1 cellular context compared by ENCODE assay signal in the genomic region with DNA sequence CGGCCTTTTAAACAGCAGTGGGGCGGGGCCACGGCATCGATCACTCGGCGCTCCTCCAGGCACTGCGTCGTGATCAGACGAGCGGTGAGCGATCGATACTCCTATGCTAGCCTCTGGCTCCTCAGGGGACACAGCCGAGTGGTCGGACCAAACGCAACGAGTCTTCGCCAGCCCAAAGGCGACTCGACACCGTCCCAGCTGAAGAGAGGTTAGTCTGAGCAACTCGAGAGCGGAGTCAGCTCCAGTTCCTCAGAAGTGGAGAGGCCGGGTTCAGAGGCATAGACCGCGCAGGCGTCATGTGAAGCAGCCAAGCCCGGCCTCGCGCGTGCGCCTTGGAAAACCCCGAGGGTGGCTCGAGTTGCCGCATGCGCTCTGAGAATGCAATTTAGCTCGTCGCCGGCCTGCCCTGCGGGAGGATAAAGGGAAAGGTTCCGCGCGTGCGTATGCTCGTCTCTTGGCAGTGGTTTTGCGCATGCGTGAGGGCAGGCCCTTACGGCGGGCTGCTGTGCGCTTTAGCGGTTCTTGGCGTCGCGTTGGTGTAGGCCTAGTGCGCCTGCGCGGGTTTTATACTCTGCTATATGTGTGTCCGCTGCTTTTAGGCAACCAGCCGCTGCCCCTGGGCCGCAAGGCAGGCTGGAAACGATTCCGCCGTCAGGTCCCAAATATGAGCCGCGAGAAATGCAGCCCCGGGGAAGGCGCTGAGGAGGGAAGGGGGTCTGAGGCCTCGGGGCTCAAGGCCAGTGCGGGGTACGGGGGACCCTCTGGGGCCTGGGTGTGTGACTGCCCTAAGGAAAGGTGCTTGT.
TF ChIP-seq lines count a peak whose summit lies in the region.

A gene (plus strand): TSS at position 98 of the 803 bp plus-strand sequence. CDS start 6,598 bp downstream, outside the sequence.

TF ChIP-seq in K562, 482 proteins besides CTCF, POLR2A, EP300 and RAD21 (continued from another document and continues in another):
- TF ChIP-seq, protein P1, sequence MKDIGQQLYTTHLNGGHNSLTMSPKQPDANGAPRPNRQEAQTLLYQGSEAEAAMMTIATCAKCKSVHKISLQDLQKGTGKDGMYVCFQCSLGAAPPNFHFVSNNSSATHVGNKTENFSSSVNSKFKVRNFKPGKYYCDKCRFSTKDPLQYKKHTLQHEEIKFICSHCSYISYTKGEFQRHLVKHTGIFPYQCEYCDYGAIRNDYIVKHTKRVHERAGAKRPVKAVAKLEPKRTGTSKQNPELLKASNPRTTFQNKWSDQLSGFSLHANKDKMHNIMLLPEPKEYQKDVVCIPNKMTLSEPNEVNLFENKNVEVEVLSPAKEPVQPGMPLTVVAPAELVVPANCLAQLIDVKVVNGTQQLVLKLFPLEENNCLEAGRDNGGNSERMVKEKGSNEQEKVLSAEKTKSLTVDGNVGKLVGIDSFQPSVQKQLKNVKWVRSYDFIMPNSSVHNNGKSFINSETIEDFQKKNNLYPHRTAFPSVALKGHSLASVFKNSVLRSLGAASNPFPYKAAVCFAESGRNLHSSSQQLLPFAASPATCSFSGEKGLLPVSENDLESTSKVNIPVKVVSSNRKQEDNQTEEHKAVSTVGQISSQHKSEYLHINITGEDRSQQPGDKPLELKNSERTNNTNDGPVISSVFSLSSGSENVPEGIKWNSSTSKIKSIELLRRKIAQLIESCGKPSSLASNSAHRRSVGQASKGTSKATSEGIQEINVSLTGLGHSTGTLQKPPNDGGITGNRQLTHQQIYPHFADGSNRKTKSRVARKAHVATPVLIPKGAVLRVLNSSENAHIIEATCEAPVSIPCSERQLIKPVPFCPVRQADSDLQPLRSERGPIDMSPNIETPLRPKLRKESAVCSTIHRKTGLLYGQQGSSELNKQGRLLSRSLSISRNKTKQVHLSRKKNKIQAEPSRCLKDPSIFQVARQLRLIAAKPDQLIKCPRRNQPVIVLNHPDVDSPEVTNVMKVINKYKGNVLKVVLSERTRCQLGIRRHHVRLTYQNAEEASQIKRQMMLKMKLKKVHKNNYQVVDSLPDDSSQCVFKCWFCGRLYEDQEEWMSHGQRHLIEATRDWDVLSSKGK (CRISPR knock-in tag; IDR thresholded peaks at IDR 0.05) = 0 out of 2 replicates have a peak, but pooled peaks have one; percentile 11
- TF ChIP-seq BCOR (IDR thresholded peaks at IDR 0.05) (no peak; the same call in 1 of the 2 replicates), SRSF1 (IDR thresholded peaks at IDR 0.05; ENCODE audit: low read depth, low read length) (no peak), ZFPM2 (CRISPR knock-in tag; IDR thresholded peaks at IDR 0.05) (no peak), MBD2 (IDR thresholded peaks at IDR 0.05; ENCODE audit: borderline replicate concordance, low read depth) (no peak), HDAC8 (tag; IDR thresholded peaks at IDR 0.05) (no peak), ZSCAN32 (CRISPR knock-in tag; IDR thresholded peaks at IDR 0.05) (no peak), POLR2H (tag; IDR thresholded peaks at IDR 0.05; ENCODE audit: low read depth) (peak; percentile 66), RBM15 (IDR thresholded peaks at IDR 0.05; ENCODE audit: insufficient read depth, low read length) (no peak), ZNF197 (CRISPR knock-in tag; IDR thresholded peaks at IDR 0.05; ENCODE audit: low read depth) (no peak), NEUROD1 (IDR thresholded peaks at IDR 0.05; ENCODE audit: borderline replicate concordance, low read depth, low read length, partially characterized antibody) (peak; percentile 35), ESRRA (IDR thresholded peaks at IDR 0.05; ENCODE audit: borderline replicate concordance, low read depth) (peak; percentile 43; the same call in 1 of the 2 replicates), ZNF583 (CRISPR knock-in tag; IDR thresholded peaks at IDR 0.05) (no peak), ZNF217 (CRISPR knock-in tag; IDR thresholded peaks at IDR 0.05) (no peak), HIVEP1 (CRISPR knock-in tag; IDR thresholded peaks at IDR 0.05) (no peak), HDGF (IDR thresholded peaks at IDR 0.05) (no peak), ZNF444 (CRISPR knock-in tag; IDR thresholded peaks at IDR 0.05) (no peak), SREBF1 (IDR thresholded peaks at IDR 0.05; ENCODE audit: borderline replicate concordance, low read depth, low read length) (0 out of 2 replicates have a peak, but pooled peaks have one; percentile 16), XRCC4 (IDR thresholded peaks at IDR 0.05; ENCODE audit: extremely low read depth, insufficient read depth, insufficient read length) (no peak), ZNF507 (tag; conservative IDR thresholded peaks at IDR 0.05) (no peak), SMAD2 (IDR thresholded peaks at IDR 0.05; ENCODE audit: low read depth, low read length) (no peak), NFATC3 (IDR thresholded peaks at IDR 0.05) (no peak), HDAC2 (IDR thresholded peaks at IDR 0.05) (no peak)
- TF ChIP-seq, protein P2, sequence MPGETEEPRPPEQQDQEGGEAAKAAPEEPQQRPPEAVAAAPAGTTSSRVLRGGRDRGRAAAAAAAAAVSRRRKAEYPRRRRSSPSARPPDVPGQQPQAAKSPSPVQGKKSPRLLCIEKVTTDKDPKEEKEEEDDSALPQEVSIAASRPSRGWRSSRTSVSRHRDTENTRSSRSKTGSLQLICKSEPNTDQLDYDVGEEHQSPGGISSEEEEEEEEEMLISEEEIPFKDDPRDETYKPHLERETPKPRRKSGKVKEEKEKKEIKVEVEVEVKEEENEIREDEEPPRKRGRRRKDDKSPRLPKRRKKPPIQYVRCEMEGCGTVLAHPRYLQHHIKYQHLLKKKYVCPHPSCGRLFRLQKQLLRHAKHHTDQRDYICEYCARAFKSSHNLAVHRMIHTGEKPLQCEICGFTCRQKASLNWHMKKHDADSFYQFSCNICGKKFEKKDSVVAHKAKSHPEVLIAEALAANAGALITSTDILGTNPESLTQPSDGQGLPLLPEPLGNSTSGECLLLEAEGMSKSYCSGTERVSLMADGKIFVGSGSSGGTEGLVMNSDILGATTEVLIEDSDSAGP (CRISPR knock-in tag; IDR thresholded peaks at IDR 0.05) = no peak
- TF ChIP-seq, protein P3, sequence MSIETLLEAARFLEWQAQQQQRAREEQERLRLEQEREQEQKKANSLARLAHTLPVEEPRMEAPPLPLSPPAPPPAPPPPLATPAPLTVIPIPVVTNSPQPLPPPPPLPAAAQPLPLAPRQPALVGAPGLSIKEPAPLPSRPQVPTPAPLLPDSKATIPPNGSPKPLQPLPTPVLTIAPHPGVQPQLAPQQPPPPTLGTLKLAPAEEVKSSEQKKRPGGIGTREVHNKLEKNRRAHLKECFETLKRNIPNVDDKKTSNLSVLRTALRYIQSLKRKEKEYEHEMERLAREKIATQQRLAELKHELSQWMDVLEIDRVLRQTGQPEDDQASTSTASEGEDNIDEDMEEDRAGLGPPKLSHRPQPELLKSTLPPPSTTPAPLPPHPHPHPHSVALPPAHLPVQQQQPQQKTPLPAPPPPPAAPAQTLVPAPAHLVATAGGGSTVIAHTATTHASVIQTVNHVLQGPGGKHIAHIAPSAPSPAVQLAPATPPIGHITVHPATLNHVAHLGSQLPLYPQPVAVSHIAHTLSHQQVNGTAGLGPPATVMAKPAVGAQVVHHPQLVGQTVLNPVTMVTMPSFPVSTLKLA (conservative IDR thresholded peaks at IDR 0.05) = peak; percentile 68 to 82
- TF ChIP-seq, protein P4, sequence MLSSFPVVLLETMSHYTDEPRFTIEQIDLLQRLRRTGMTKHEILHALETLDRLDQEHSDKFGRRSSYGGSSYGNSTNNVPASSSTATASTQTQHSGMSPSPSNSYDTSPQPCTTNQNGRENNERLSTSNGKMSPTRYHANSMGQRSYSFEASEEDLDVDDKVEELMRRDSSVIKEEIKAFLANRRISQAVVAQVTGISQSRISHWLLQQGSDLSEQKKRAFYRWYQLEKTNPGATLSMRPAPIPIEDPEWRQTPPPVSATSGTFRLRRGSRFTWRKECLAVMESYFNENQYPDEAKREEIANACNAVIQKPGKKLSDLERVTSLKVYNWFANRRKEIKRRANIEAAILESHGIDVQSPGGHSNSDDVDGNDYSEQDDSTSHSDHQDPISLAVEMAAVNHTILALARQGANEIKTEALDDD (IDR thresholded peaks at IDR 0.05) = no peak
- TF ChIP-seq, protein P5, sequence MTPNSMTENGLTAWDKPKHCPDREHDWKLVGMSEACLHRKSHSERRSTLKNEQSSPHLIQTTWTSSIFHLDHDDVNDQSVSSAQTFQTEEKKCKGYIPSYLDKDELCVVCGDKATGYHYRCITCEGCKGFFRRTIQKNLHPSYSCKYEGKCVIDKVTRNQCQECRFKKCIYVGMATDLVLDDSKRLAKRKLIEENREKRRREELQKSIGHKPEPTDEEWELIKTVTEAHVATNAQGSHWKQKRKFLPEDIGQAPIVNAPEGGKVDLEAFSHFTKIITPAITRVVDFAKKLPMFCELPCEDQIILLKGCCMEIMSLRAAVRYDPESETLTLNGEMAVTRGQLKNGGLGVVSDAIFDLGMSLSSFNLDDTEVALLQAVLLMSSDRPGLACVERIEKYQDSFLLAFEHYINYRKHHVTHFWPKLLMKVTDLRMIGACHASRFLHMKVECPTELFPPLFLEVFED (CRISPR knock-in tag; conservative IDR thresholded peaks at IDR 0.05) = peak; percentile 83; the same call in 1 of the 2 replicates
- TF ChIP-seq, protein P6, sequence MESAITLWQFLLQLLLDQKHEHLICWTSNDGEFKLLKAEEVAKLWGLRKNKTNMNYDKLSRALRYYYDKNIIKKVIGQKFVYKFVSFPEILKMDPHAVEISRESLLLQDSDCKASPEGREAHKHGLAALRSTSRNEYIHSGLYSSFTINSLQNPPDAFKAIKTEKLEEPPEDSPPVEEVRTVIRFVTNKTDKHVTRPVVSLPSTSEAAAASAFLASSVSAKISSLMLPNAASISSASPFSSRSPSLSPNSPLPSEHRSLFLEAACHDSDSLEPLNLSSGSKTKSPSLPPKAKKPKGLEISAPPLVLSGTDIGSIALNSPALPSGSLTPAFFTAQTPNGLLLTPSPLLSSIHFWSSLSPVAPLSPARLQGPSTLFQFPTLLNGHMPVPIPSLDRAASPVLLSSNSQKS (CRISPR knock-in tag; IDR thresholded peaks at IDR 0.05) = no peak
- TF ChIP-seq, protein P7, sequence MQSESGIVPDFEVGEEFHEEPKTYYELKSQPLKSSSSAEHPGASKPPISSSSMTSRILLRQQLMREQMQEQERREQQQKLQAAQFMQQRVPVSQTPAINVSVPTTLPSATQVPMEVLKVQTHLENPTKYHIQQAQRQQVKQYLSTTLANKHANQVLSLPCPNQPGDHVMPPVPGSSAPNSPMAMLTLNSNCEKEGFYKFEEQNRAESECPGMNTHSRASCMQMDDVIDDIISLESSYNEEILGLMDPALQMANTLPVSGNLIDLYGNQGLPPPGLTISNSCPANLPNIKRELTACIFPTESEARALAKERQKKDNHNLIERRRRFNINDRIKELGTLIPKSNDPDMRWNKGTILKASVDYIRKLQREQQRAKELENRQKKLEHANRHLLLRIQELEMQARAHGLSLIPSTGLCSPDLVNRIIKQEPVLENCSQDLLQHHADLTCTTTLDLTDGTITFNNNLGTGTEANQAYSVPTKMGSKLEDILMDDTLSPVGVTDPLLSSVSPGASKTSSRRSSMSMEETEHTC (IDR thresholded peaks at IDR 0.05) = no peak
- TF ChIP-seq, protein P8, sequence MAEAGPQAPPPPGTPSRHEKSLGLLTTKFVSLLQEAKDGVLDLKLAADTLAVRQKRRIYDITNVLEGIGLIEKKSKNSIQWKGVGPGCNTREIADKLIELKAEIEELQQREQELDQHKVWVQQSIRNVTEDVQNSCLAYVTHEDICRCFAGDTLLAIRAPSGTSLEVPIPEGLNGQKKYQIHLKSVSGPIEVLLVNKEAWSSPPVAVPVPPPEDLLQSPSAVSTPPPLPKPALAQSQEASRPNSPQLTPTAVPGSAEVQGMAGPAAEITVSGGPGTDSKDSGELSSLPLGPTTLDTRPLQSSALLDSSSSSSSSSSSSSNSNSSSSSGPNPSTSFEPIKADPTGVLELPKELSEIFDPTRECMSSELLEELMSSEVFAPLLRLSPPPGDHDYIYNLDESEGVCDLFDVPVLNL (CRISPR knock-in tag; IDR thresholded peaks at IDR 0.05; ENCODE audit: low read depth) = no peak; the same call in 1 of the 2 replicates
- TF ChIP-seq, protein P9, sequence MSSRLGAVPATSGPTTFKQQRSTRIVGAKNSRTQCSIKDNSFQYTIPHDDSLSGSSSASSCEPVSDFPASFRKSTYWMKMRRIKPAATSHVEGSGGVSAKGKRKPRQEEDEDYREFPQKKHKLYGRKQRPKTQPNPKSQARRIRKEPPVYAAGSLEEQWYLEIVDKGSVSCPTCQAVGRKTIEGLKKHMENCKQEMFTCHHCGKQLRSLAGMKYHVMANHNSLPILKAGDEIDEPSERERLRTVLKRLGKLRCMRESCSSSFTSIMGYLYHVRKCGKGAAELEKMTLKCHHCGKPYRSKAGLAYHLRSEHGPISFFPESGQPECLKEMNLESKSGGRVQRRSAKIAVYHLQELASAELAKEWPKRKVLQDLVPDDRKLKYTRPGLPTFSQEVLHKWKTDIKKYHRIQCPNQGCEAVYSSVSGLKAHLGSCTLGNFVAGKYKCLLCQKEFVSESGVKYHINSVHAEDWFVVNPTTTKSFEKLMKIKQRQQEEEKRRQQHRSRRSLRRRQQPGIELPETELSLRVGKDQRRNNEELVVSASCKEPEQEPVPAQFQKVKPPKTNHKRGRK (tag; IDR thresholded peaks at IDR 0.05) = no peak
- TF ChIP-seq, protein P10, sequence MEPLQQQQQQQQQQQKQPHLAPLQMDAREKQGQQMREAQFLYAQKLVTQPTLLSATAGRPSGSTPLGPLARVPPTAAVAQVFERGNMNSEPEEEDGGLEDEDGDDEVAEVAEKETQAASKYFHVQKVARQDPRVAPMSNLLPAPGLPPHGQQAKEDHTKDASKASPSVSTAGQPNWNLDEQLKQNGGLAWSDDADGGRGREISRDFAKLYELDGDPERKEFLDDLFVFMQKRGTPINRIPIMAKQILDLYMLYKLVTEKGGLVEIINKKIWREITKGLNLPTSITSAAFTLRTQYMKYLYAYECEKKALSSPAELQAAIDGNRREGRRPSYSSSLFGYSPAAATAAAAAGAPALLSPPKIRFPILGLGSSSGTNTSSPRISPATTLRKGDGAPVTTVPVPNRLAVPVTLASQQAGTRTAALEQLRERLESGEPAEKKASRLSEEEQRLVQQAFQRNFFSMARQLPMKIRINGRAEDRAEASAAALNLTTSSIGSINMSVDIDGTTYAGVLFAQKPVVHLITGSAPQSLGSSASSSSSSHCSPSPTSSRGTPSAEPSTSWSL (CRISPR knock-in tag; IDR thresholded peaks at IDR 0.05; ENCODE audit: borderline replicate concordance) = no peak
